Comparison of ENCODE assay signal across 21 cellular contexts in genomic region chr5:113225259-113225658, GRCh38.
"Had no signal": no experiment of that assay in that cellular context is flagged by ENCODE, and none has a peak within 500 bp of the region (broad histone marks: within the 10 kb centered on the region; RNA-seq: fewer than 3 reads in every experiment).

No MANE protein-coding gene starts in this region.

- H3K27me3 Mint-ChIP-seq: stimulated activated naive CD8-positive, alpha-beta T cell treated with anti-CD3 and anti-CD28 coated beads, Interleukin-15, Interleukin-2, amounts not matched to agents 100 ng/mL and 50 ng/mL, for 24 hours had no signal

- H2AFZ ChIP-seq: neural progenitor cell had no signal

- H3K27ac Mint-ChIP-seq: dendritic cell treated with granulocyte-macrophage colony-stimulating factor and Interleukin-4, amounts not matched to agents 40 ng/mL and 50 ng/mL, for 4 days; memory B cell; natural killer cell; neural progenitor cell; stimulated activated naive B cell treated with anti-CD40 and anti-IgM and Interleukin-4, amounts not matched to agents 10 μg/mL and 1 μg/mL and 100 μg/mL, for 72 hours; stimulated activated naive CD8-positive, alpha-beta T cell treated with anti-CD3 and anti-CD28 coated beads, Interleukin-15, Interleukin-2, amounts not matched to agents 100 ng/mL and 50 ng/mL, for 24 hours had no signal

- DNase-seq: central memory CD4-positive, alpha-beta T cell; colonic mucosa; effector CD8-positive, alpha-beta T cell; erythroblast; esophagus squamous epithelium; foreskin melanocyte; glutamatergic neuron; hypothalamus; natural killer cell; retina; stimulated activated CD4-positive, alpha-beta T cell treated with anti-CD3 and anti-CD28 coated beads, Interleukin-2, amount 100 ng/mL, for 48 hours; stimulated activated naive B cell treated with anti-CD40 and anti-IgM and Interleukin-4, amounts not matched to agents 10 μg/mL and 1 μg/mL and 100 μg/mL, for 72 hours; upper lobe of left lung; uterus had no signal

- H3K27ac ChIP-seq: colonic mucosa, esophagus squamous epithelium, neural progenitor cell, thoracic aorta, tibial nerve, uterus had no signal

- H3K9me3 ChIP-seq: colonic mucosa, esophagus squamous epithelium, thoracic aorta, tibial nerve, upper lobe of left lung, uterus had no signal

- H3K36me3 ChIP-seq: colonic mucosa, esophagus squamous epithelium, neural progenitor cell, thoracic aorta, tibial nerve, upper lobe of left lung, uterus had no signal

- H3K4me1 Mint-ChIP-seq: memory B cell; natural killer cell; neural progenitor cell; stimulated activated naive B cell treated with anti-CD40 and anti-IgM and Interleukin-4, amounts not matched to agents 10 μg/mL and 1 μg/mL and 100 μg/mL, for 72 hours had no signal

- H3K4me3 Mint-ChIP-seq: dendritic cell treated with granulocyte-macrophage colony-stimulating factor and Interleukin-4, amounts not matched to agents 40 ng/mL and 50 ng/mL, for 4 days; memory B cell; natural killer cell; neural progenitor cell; stimulated activated naive B cell treated with anti-CD40 and anti-IgM and Interleukin-4, amounts not matched to agents 10 μg/mL and 1 μg/mL and 100 μg/mL, for 72 hours; stimulated activated naive CD8-positive, alpha-beta T cell treated with anti-CD3 and anti-CD28 coated beads, Interleukin-15, Interleukin-2, amounts not matched to agents 100 ng/mL and 50 ng/mL, for 24 hours had no signal

- H3K4me2 ChIP-seq: neural progenitor cell had no signal

- H3K9me3 Mint-ChIP-seq: dendritic cell treated with granulocyte-macrophage colony-stimulating factor and Interleukin-4, amounts not matched to agents 40 ng/mL and 50 ng/mL, for 4 days; memory B cell; natural killer cell; stimulated activated naive B cell treated with anti-CD40 and anti-IgM and Interleukin-4, amounts not matched to agents 10 μg/mL and 1 μg/mL and 100 μg/mL, for 72 hours; stimulated activated naive CD8-positive, alpha-beta T cell treated with anti-CD3 and anti-CD28 coated beads, Interleukin-15, Interleukin-2, amounts not matched to agents 100 ng/mL and 50 ng/mL, for 24 hours had no signal

- H3K27me3 ChIP-seq: colonic mucosa, esophagus squamous epithelium, neural progenitor cell, tibial nerve, upper lobe of left lung, uterus had no signal

- ATAC-seq: natural killer cell; stimulated activated naive B cell treated with anti-CD40 and anti-IgM and Interleukin-4, amounts not matched to agents 10 μg/mL and 1 μg/mL and 100 μg/mL, for 72 hours had no signal

- H3K36me3 Mint-ChIP-seq: memory B cell; natural killer cell; stimulated activated naive B cell treated with anti-CD40 and anti-IgM and Interleukin-4, amounts not matched to agents 10 μg/mL and 1 μg/mL and 100 μg/mL, for 72 hours had no signal

- H3K4me3 ChIP-seq: colonic mucosa, esophagus squamous epithelium, lung, neural progenitor cell, thoracic aorta, tibial nerve, upper lobe of left lung, uterus had no signal

- H3K4me1 ChIP-seq: colonic mucosa, neural progenitor cell, uterus had no signal

- H3K9ac ChIP-seq: neural progenitor cell had no signal
